ENCODE assay signal across 20 cellular contexts in the genomic region with DNA sequence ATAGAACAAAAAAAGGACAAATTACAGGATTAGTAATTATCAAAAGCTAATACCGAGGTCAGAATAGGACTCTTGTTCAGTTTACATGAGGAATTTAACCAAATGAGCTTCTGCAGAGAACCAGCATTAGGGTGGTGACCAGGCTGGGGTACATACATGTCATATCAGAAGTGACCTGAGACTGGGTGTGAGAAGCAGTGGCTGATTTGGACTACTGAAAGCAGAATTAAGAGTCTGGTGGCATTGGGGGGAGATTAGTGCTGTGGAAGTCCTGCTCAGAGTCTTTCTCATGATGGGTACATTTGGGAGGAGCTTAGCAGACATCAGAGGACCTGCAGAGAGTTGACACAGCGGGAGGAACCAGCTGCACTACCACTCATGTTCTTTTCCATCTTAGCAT. TPM values are rescaled to one million over a fixed set of nuclear protein-coding genes. Genes with fewer than 3 reads are reported as not detected.
A peak's percentile ranks its signal among the peaks of the same experiment; 100 is the strongest.
DNase-seq lines count a peak whose midpoint lies in the region; ATAC-seq and TF ChIP-seq lines count a peak whose summit lies in the region.
"Had no signal": no experiment of that assay in that cellular context is flagged by ENCODE, and none has a peak within 500 bp of the region (broad histone marks: within the 10 kb centered on the region; RNA-seq: fewer than 3 reads in every experiment).

No MANE protein-coding gene starts in this region.

- peak overlapping the region; percentile 9 for H3K27ac ChIP-seq in CD4-positive, CD25-positive, alpha-beta regulatory T cell (ENCODE audit: insufficient read depth, low read length, poor library complexity, severe bottlenecking)
- H3K27ac ChIP-seq: adrenal gland, coronary artery, esophagus muscularis mucosa had no signal

- H3K4me3 Mint-ChIP-seq in CD4-positive, CD25-positive, alpha-beta regulatory T cell = peak overlapping the region in 2 of 4 donors; percentile 3 to 17
- H3K4me3 Mint-ChIP-seq in WTC11 = no peak overlapping the region

- H3K9me3 Mint-ChIP-seq in CD4-positive, CD25-positive, alpha-beta regulatory T cell = no peaks in the 10 kb centered on the region
- H3K9me3 Mint-ChIP-seq in WTC11 = peaks cover 3% of the 10 kb centered on the region

- H3K36me3 Mint-ChIP-seq in CD4-positive, CD25-positive, alpha-beta regulatory T cell = peaks cover 13% of the 10 kb centered on the region
- H3K36me3 Mint-ChIP-seq in WTC11 = peaks cover 2% of the 10 kb centered on the region; the same call in 1 of the 2 replicates

- no peak overlapping the region for H3K4me3 ChIP-seq in CD4-positive, CD25-positive, alpha-beta regulatory T cell (ENCODE audit: low read depth, low read length)
- H3K4me3 ChIP-seq in H7 (ENCODE audit: insufficient read depth, low read depth, low read length) = no peak overlapping the region
- H3K4me3 ChIP-seq: adrenal gland, coronary artery, esophagus muscularis mucosa, left lung had no signal

- H3K27me3 Mint-ChIP-seq in CD4-positive, CD25-positive, alpha-beta regulatory T cell = no peaks in the 10 kb centered on the region
- H3K27me3 Mint-ChIP-seq in WTC11 (ENCODE audit: low read depth) = no peaks in the 10 kb centered on the region

- no peak for DNase-seq in CD4-positive, CD25-positive, alpha-beta regulatory T cell
- DNase-seq in H7 (peak; percentile 2), WTC11 (ENCODE audit: low spot score) (no peak), amniotic stem cell (lab: John Stamatoyannopoulos, UW) (no peak), EL (no peak), GF-D8 (lab: John Stamatoyannopoulos, UW) (no peak)
- DNase-seq: activated CD8-positive, alpha-beta memory T cell treated with anti-CD3 and anti-CD28 coated beads for 24 hours; adrenal gland; AML-193; DND-41; hippocampal formation; left lung; NCI-H1048; stimulated activated CD4-positive, alpha-beta T cell treated with anti-CD3 and anti-CD28 coated beads, Interleukin-2, amount 100 ng/mL, for 48 hours; stimulated activated naive CD4-positive, alpha-beta T cell; T-helper 2 cell had no signal

- H3K4me1 Mint-ChIP-seq in CD4-positive, CD25-positive, alpha-beta regulatory T cell = peaks cover 14 to 72% (median 51%) of the 10 kb centered on the region in 4 donors
- H3K4me1 Mint-ChIP-seq in WTC11 = peaks cover 10% of the 10 kb centered on the region

- H3K36me3 ChIP-seq in CD4-positive, CD25-positive, alpha-beta regulatory T cell (ENCODE audit: control insufficient read depth, insufficient read depth, low read length) = peaks cover under 1% of the 10 kb centered on the region
- no peaks in the 10 kb centered on the region for H3K36me3 ChIP-seq in H7 (replicated peaks; ENCODE audit: control insufficient read depth, insufficient read depth, low read length)
- H3K36me3 ChIP-seq: adrenal gland, esophagus muscularis mucosa, left lung had no signal

- TF ChIP-seq CTCF in WTC11 (IDR thresholded peaks at IDR 0.05) = no peak

- CTCF ChIA-PET in WTC11 (lab: Charles Lee) = no interaction called here

- no peaks in the 10 kb centered on the region for H3K27me3 ChIP-seq in CD4-positive, CD25-positive, alpha-beta regulatory T cell (ENCODE audit: control insufficient read depth, insufficient read depth, low read length)
- H3K27me3 ChIP-seq in H7 (ENCODE audit: control insufficient read depth, insufficient read depth, low read length) = no peaks in the 10 kb centered on the region
- H3K27me3 ChIP-seq: adrenal gland, esophagus muscularis mucosa, left lung had no signal

- POLR2A ChIA-PET in WTC11 (lab: Charles Lee) = interaction anchor here (0.6 kb wide), 1 partner anchor 114 kb away, joined by 3 read pairs; no protein-coding TSS in a partner anchor

- no peak for ATAC-seq in CD4-positive, CD25-positive, alpha-beta regulatory T cell (ENCODE audit: low read depth in 2 of 2)
- ATAC-seq in GM18520 (IDR thresholded peaks at IDR 0.05; ENCODE audit: unreplicated experiment) (peak; percentile 69), WTC11 (no peak), HG03469 (IDR thresholded peaks at IDR 0.05; ENCODE audit: unreplicated experiment) (no peak)

- peak overlapping the region in 2 of 3 donors; percentile 72 to 75 for H3K27ac Mint-ChIP-seq in CD4-positive, CD25-positive, alpha-beta regulatory T cell
- H3K27ac Mint-ChIP-seq in WTC11 = 0 out of 2 replicates have a peak overlapping the region, but pooled peaks have one; percentile 25

- H3K9me3 ChIP-seq in CD4-positive, CD25-positive, alpha-beta regulatory T cell (ENCODE audit: control insufficient read depth in 2 of 2, low read length in 2 of 2) = no peaks in the 10 kb centered on the region
- H3K9me3 ChIP-seq: adrenal gland, esophagus muscularis mucosa, left lung had no signal

- H3K4me1 ChIP-seq in CD4-positive, CD25-positive, alpha-beta regulatory T cell (ENCODE audit: control insufficient read depth, insufficient read depth, low read length, poor library complexity, severe bottlenecking) = peaks cover 56% of the 10 kb centered on the region

TF ChIP-seq in WTC11, 78 proteins besides CTCF, POLR2A, EP300 and RAD21:
- TF ChIP-seq ETV6 (CRISPR knock-in tag; IDR thresholded peaks at IDR 0.05) (no peak), SP1 (CRISPR knock-in tag; conservative IDR thresholded peaks at IDR 0.05) (no peak), NFATC4 (CRISPR knock-in tag; IDR thresholded peaks at IDR 0.05) (no peak)
- TF ChIP-seq, protein P1, sequence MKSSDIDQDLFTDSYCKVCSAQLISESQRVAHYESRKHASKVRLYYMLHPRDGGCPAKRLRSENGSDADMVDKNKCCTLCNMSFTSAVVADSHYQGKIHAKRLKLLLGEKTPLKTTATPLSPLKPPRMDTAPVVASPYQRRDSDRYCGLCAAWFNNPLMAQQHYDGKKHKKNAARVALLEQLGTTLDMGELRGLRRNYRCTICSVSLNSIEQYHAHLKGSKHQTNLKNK (CRISPR knock-in tag; IDR thresholded peaks at IDR 0.05) = no peak
TF ChIP-seq in WTC11: peak in this region for 0.

RNA-seq across cellular contexts. Expression of gene TRAF3, which starts 21.7 kb away (rescaled TPM):
- 71.2 TPM for total RNA-seq in CD4-positive, CD25-positive, alpha-beta regulatory T cell
- polyA plus RNA-seq in CD4-positive, CD25-positive, alpha-beta regulatory T cell = 10 to 100 TPM; 17.7 to 26.9 (median 20.4) TPM
- 5.5 and 11.5 TPM in 2 replicates for total RNA-seq in H7 (2014; rRNA removed; shearing (Covaris generic))
- total RNA-seq in WTC11 (2021) = 8.2 to 11.2 TPM (median 9.6 TPM) in 3 replicates
